In the genomic region with DNA sequence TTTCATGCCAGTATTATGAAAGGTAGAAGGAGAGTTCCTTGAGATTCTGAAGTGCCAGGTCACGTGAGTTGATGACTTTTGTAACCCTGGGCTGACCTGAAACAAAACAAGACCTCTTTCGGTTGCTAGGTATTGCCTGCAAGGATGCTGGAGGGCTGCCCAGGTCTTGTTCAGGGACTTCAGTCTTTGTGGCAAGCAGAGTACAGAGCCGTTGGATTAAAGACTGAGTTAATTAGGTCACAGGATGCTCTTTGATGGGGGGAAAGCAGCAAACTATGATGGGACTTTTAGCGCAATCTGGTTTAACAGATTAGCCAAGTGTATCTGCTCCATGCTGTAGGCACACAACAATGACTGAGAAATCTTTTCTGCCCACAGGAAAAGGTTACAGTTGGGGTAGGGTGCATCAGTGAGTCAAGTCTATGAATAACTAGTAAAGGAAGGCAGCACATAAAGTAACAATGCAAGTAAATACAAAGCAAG, we compare ENCODE assay signal across 9 cellular contexts. TPM values are rescaled to one million over a fixed set of nuclear protein-coding genes. Genes with fewer than 3 reads are reported as not detected.
DNase-seq lines count a peak whose midpoint lies in the region; ATAC-seq and TF ChIP-seq lines count a peak whose summit lies in the region.
"Had no signal": no experiment of that assay in that cellular context is flagged by ENCODE, and none has a peak within 500 bp of the region (broad histone marks: within the 10 kb centered on the region; RNA-seq: fewer than 3 reads in every experiment).

No MANE protein-coding gene starts in this region.

- H3K27me3 ChIP-seq in DND-41 (ENCODE audit: insufficient read depth, low read length, poor library complexity) (no peaks in the 10 kb centered on the region), lower lobe of right lung (ENCODE audit: low read depth) (no peaks in the 10 kb centered on the region)

- H3K4me3 ChIP-seq in DND-41 (ENCODE audit: low read depth in 1 of 2, low read length in 2 of 2) (peak overlapping the region in 1 of 2 experiments; percentile 10; a peak in 2 of 4 replicates), lower lobe of right lung (no peak overlapping the region)
- H3K4me3 ChIP-seq in Jurkat, Clone E6-1 (ENCODE audit: low read length): peak overlapping the region; percentile 58
- H3K4me3 ChIP-seq: skin epidermis had no signal

- DNase-seq in DND-41: peak; percentile 80
- DNase-seq in Jurkat, Clone E6-1 (ENCODE audit: low read depth, low spot score): peak; percentile 98
- peak; percentile 16 for DNase-seq in activated T-cell treated with anti-CD3 and anti-CD28 coated beads, Interleukin-2, amount 50 U/mL, for 4 hours
- peak; percentile 93 for DNase-seq in lower lobe of right lung
- no peak for DNase-seq in NCI-H748 (lab: John Stamatoyannopoulos, UW; ENCODE audit: unreplicated experiment)
- no peak for DNase-seq in CD14-positive monocyte (ENCODE audit: low spot score)
- no peak for DNase-seq in DMS114 treated with DMSO at 0.1 percent for 48 hours (lab: John Stamatoyannopoulos, UW; ENCODE audit: unreplicated experiment)

- H4K20me1 ChIP-seq in DND-41 (ENCODE audit: insufficient read depth, low read length): no peaks in the 10 kb centered on the region

- no peaks in the 10 kb centered on the region for H3K36me3 ChIP-seq in DND-41 (ENCODE audit: insufficient read depth, low read length)
- H3K36me3 ChIP-seq in lower lobe of right lung: no peaks in the 10 kb centered on the region

- ATAC-seq in DND-41 (ENCODE audit: insufficient read depth, low read depth): peak; percentile 62
- peak; percentile 31 to 51 for ATAC-seq in activated T-cell treated with anti-CD3 and anti-CD28 coated beads, Interleukin-2, amount 50 U/mL, for 4 hours
- ATAC-seq in lower lobe of right lung: peak; percentile 54 to 58
- ATAC-seq in GM19455 (IDR thresholded peaks at IDR 0.05; ENCODE audit: unreplicated experiment): no peak

- H3K27ac ChIP-seq in DND-41 (ENCODE audit: low read length) (peak overlapping the region; percentile 99), lower lobe of right lung (peak overlapping the region; percentile 8)

- peak overlapping the region in 1 of 7 donors; percentile 44 for H3K27ac Mint-ChIP-seq in CD14-positive monocyte

- peak overlapping the region; percentile 15 for H2AFZ ChIP-seq in DND-41 (ENCODE audit: low read depth, low read length)

- H3K36me3 Mint-ChIP-seq in activated T-cell treated with anti-CD3 and anti-CD28 coated beads, Interleukin-2, amount 50 U/mL, for 4 hours (ENCODE audit: insufficient read depth): no peaks in the 10 kb centered on the region
- H3K36me3 Mint-ChIP-seq in CD14-positive monocyte: no peaks in the 10 kb centered on the region

- H3K4me1 Mint-ChIP-seq in activated T-cell treated with anti-CD3 and anti-CD28 coated beads, Interleukin-2, amount 50 U/mL, for 4 hours (ENCODE audit: low read depth): peaks cover 44% of the 10 kb centered on the region
- H3K4me1 Mint-ChIP-seq in CD14-positive monocyte: peaks cover 27% of the 10 kb centered on the region

- no peaks in the 10 kb centered on the region for H3K9me3 ChIP-seq in DND-41 (ENCODE audit: insufficient read depth, low read length, severe bottlenecking)
- H3K9me3 ChIP-seq in lower lobe of right lung: no peaks in the 10 kb centered on the region

- peak overlapping the region; percentile 94 for H3K9ac ChIP-seq in DND-41 (ENCODE audit: low read depth, low read length)

- no peak for TF ChIP-seq CTCF in DND-41 (IDR thresholded peaks at IDR 0.05; ENCODE audit: borderline replicate concordance, extremely low read depth, low read length, poor library complexity, severe bottlenecking)
- no peak for TF ChIP-seq CTCF in lower lobe of right lung (IDR thresholded peaks at IDR 0.05)
- TF ChIP-seq CTCF in CD14-positive monocyte (IDR thresholded peaks at IDR 0.05): no peak

- intact Hi-C loops in lower lobe of right lung (cut with DNase I): no loop called here
- intact Hi-C loops in CD14-positive monocyte (cut with micrococcal nuclease): loop anchor here in 1 of 2 donors (10.0 kb wide), 1 partner anchor 73 kb away; no protein-coding TSS in a partner anchor

- no peaks in the 10 kb centered on the region for H3K9me3 Mint-ChIP-seq in activated T-cell treated with anti-CD3 and anti-CD28 coated beads, Interleukin-2, amount 50 U/mL, for 4 hours
- peaks cover 0 to 12% (median 5%) of the 10 kb centered on the region in 7 donors for H3K9me3 Mint-ChIP-seq in CD14-positive monocyte

- peaks cover 8% of the 10 kb centered on the region for H3K79me2 ChIP-seq in DND-41 (ENCODE audit: insufficient read depth, low read length)

- H3K27me3 Mint-ChIP-seq in activated T-cell treated with anti-CD3 and anti-CD28 coated beads, Interleukin-2, amount 50 U/mL, for 4 hours (ENCODE audit: low read depth): no peaks in the 10 kb centered on the region
- H3K27me3 Mint-ChIP-seq in CD14-positive monocyte (ENCODE audit: low read depth in 3 of 3): peaks cover 0 to 7% (median 2%) of the 10 kb centered on the region in 3 donors

- peak overlapping the region; percentile 35 for H3K4me3 Mint-ChIP-seq in activated T-cell treated with anti-CD3 and anti-CD28 coated beads, Interleukin-2, amount 50 U/mL, for 4 hours
- no peak overlapping the region for H3K4me3 Mint-ChIP-seq in CD14-positive monocyte

- H3K4me2 ChIP-seq in DND-41 (ENCODE audit: insufficient read depth, low read length): peak overlapping the region; percentile 45

- H3K4me1 ChIP-seq in DND-41 (ENCODE audit: insufficient read depth, low read length) (peaks cover 52% of the 10 kb centered on the region), lower lobe of right lung (peaks cover 25% of the 10 kb centered on the region)

RNA-seq across cellular contexts. Expression of a gene that starts 12.8 kb away (rescaled TPM):
- 363 TPM for polyA plus RNA-seq in Jurkat, Clone E6-1 (2012; ENCODE audit: insufficient read depth, insufficient read length)
- 100 to 1,000 TPM in 2 of 3 donors, 10 to 100 TPM in 1; 89.4 to 115 (median 104) TPM for total RNA-seq in activated T-cell treated with anti-CD3 and anti-CD28 coated beads, Interleukin-2, amount 50 U/mL, for 4 hours
- total RNA-seq in lower lobe of right lung: 72.4 TPM
- 10 to 100 TPM; 69.5 to 97.1 TPM for polyA plus RNA-seq in CD14-positive monocyte

Comparison
In these comparisons a context has a peak if more than half of its experiments do, and no peak if none do; other contexts are left out.
1. DNase-seq: peak in DND-41 (single experiment), Jurkat, Clone E6-1 (single experiment), activated T-cell treated with anti-CD3 and anti-CD28 coated beads, Interleukin-2, amount 50 U/mL, for 4 hours (single experiment) and lower lobe of right lung (single experiment); none in NCI-H748 (single experiment), CD14-positive monocyte (single experiment) and DMS114 treated with DMSO at 0.1 percent for 48 hours (single experiment).